In genomic region chr5:172454355-172455086, GRCh38 we compare ENCODE assay signal across 8 cellular contexts. TPM values are rescaled to one million over a fixed set of nuclear protein-coding genes. Genes with fewer than 3 reads are reported as not detected.
DNase-seq lines count a peak whose midpoint lies in the region; ATAC-seq lines count a peak whose summit lies in the region.

TSS of gene SH3PXD2B (minus strand) at chr5:172454525. CDS start at chr5:172454352, 173 bp downstream.

- in situ Hi-C loops in endometrial microvascular endothelial cells (cut with HindIII; ENCODE audit: inconsistent ontology term, low pct_unique_long_range_greater_than_20kb, low sequenced_read_pairs) = loop anchor here (25.0 kb wide), 1 partner anchor 233 kb away; no protein-coding TSS in a partner anchor

- H2BK12ac ChIP-seq in mesenchymal stem cell (ENCODE audit: low read length in 2 of 2) = peak within 1 kb of the TSS; percentile 33 to 84

- H3K9ac ChIP-seq in mesenchymal stem cell (ENCODE audit: low read length) = peak within 1 kb of the TSS; percentile 98

- peak within 1 kb of the TSS in 1 of 2 experiments; percentile 99 for H3K14ac ChIP-seq in mesenchymal stem cell (ENCODE audit: low read length in 2 of 2)

- peak; percentile 76 to 79 for ATAC-seq in stimulated activated naive B cell treated with anti-CD40 and anti-IgM and Interleukin-4, amounts not matched to agents 10 μg/mL and 1 μg/mL and 100 μg/mL, for 72 hours (replicated peaks)
- no peak for ATAC-seq in HG02798 (IDR thresholded peaks at IDR 0.05; ENCODE audit: poor library complexity, unreplicated experiment)

- H2BK5ac ChIP-seq in mesenchymal stem cell (ENCODE audit: low read depth, low read length, poor library complexity, severe bottlenecking) = peak within 1 kb of the TSS; percentile 60

- peak within 1 kb of the TSS; percentile 3 for H2AK5ac ChIP-seq in mesenchymal stem cell (ENCODE audit: low read length, severe bottlenecking)

- peaks cover 30% of the 10 kb centered on the region for H3K4me1 ChIP-seq in mesenchymal stem cell (ENCODE audit: control insufficient read depth, insufficient read depth, low read depth, low read length)

- no peaks in the 10 kb centered on the region for H3K36me3 Mint-ChIP-seq in activated CD4-positive, alpha-beta memory T cell treated with anti-CD3 and anti-CD28 coated beads, Interleukin-2, amount 10 ng/mL, durations not matched to agents 7 days and 5 days (ENCODE audit: low read depth)
- no peaks in the 10 kb centered on the region for H3K36me3 Mint-ChIP-seq in stimulated activated naive B cell treated with anti-CD40 and anti-IgM and Interleukin-4, amounts not matched to agents 10 μg/mL and 1 μg/mL and 100 μg/mL, for 72 hours

- peaks cover 56% of the 10 kb centered on the region for H3K27me3 Mint-ChIP-seq in activated CD4-positive, alpha-beta memory T cell treated with anti-CD3 and anti-CD28 coated beads, Interleukin-2, amount 10 ng/mL, durations not matched to agents 7 days and 5 days
- peaks cover 48 to 59% of the 10 kb centered on the region in 2 donors for H3K27me3 Mint-ChIP-seq in stimulated activated naive B cell treated with anti-CD40 and anti-IgM and Interleukin-4, amounts not matched to agents 10 μg/mL and 1 μg/mL and 100 μg/mL, for 72 hours

- peak within 1 kb of the TSS; percentile 82 for H3K27ac ChIP-seq in mesenchymal stem cell (ENCODE audit: low read length, poor library complexity, severe bottlenecking)

- H3K79me1 ChIP-seq in mesenchymal stem cell (replicated peaks; ENCODE audit: low read length, poor library complexity, severe bottlenecking) = peaks cover 5% of the 10 kb centered on the region

- WGBS in mesenchymal stem cell = 12% methylated on average over 44 of the region's 90 CpGs

- peak within 1 kb of the TSS in 1 of 2 experiments; percentile 84 for H3K23ac ChIP-seq in mesenchymal stem cell (ENCODE audit: low read length in 2 of 2)

- peak within 1 kb of the TSS; percentile 96 for H4K8ac ChIP-seq in mesenchymal stem cell (ENCODE audit: low read length)

- peak within 1 kb of the TSS; percentile 83 for H2BK15ac ChIP-seq in mesenchymal stem cell (ENCODE audit: low read depth, poor library complexity, severe bottlenecking)

- peaks cover 13% of the 10 kb centered on the region for H3K4me1 Mint-ChIP-seq in activated CD4-positive, alpha-beta memory T cell treated with anti-CD3 and anti-CD28 coated beads, Interleukin-2, amount 10 ng/mL, durations not matched to agents 7 days and 5 days
- H3K4me1 Mint-ChIP-seq in stimulated activated naive B cell treated with anti-CD40 and anti-IgM and Interleukin-4, amounts not matched to agents 10 μg/mL and 1 μg/mL and 100 μg/mL, for 72 hours = peaks cover 12 to 15% of the 10 kb centered on the region in 2 donors

- H3K4me2 ChIP-seq in mesenchymal stem cell (ENCODE audit: low read length, poor library complexity, severe bottlenecking) = peak within 1 kb of the TSS; percentile 57

- H3K9me3 Mint-ChIP-seq in activated CD4-positive, alpha-beta memory T cell treated with anti-CD3 and anti-CD28 coated beads, Interleukin-2, amount 10 ng/mL, durations not matched to agents 7 days and 5 days = no peaks in the 10 kb centered on the region
- no peaks in the 10 kb centered on the region for H3K9me3 Mint-ChIP-seq in stimulated activated naive B cell treated with anti-CD40 and anti-IgM and Interleukin-4, amounts not matched to agents 10 μg/mL and 1 μg/mL and 100 μg/mL, for 72 hours

- H3K36me3 ChIP-seq in mesenchymal stem cell (ENCODE audit: control insufficient read depth in 1 of 2, insufficient read depth in 2 of 2, low read depth in 1 of 2, low read length in 2 of 2) = peaks cover 8 to 25% of the 10 kb centered on the region in 2 experiments

- no peaks in the 10 kb centered on the region for H3K9me3 ChIP-seq in mesenchymal stem cell (ENCODE audit: control insufficient read depth, low read length)

- peak; percentile 59 for DNase-seq in NCI-H345 (lab: John Stamatoyannopoulos, UW)
- DNase-seq in NCI-H345 treated with DMSO at 0.1 percent for 48 hours (lab: John Stamatoyannopoulos, UW; ENCODE audit: unreplicated experiment) = no peak
- DNase-seq in NCI-H146 (lab: John Stamatoyannopoulos, UW) = peak; percentile 73
- peak; percentile 36 for DNase-seq in activated CD4-positive, alpha-beta memory T cell treated with anti-CD3 and anti-CD28 coated beads, Interleukin-2, amount 10 ng/mL, durations not matched to agents 7 days and 5 days
- DNase-seq in mesenchymal stem cell = peak; percentile 56
- DNase-seq in stimulated activated naive B cell treated with anti-CD40 and anti-IgM and Interleukin-4, amounts not matched to agents 10 μg/mL and 1 μg/mL and 100 μg/mL, for 72 hours = peak; percentile 19

- H3K4ac ChIP-seq in mesenchymal stem cell (ENCODE audit: low read depth in 1 of 2, low read length in 2 of 2) = peak within 1 kb of the TSS; percentile 84 to 98

- H3K27me3 ChIP-seq in mesenchymal stem cell (ENCODE audit: control insufficient read depth in 1 of 2, insufficient read depth in 1 of 2, low read length in 2 of 2) = no peaks in the 10 kb centered on the region

- POLR2A ChIA-PET in activated CD4-positive, alpha-beta memory T cell treated with anti-CD3 and anti-CD28 coated beads, Interleukin-2, amount 10 ng/mL, durations not matched to agents 7 days and 5 days (lab: Charles Lee) = no interaction called here

- peak within 1 kb of the TSS; percentile 86 for H4K91ac ChIP-seq in mesenchymal stem cell (ENCODE audit: low read length)

- H2BK120ac ChIP-seq in mesenchymal stem cell (ENCODE audit: low read depth, low read length) = peak within 1 kb of the TSS; percentile 74

- H3K18ac ChIP-seq in mesenchymal stem cell (ENCODE audit: low read depth in 1 of 2, low read length in 2 of 2) = peak within 1 kb of the TSS; percentile 89 to 99

- peak within 1 kb of the TSS; percentile 92 to 98 for H3K4me3 ChIP-seq in mesenchymal stem cell (ENCODE audit: insufficient read depth in 1 of 2, low read depth in 1 of 2, low read length in 2 of 2)

- CTCF ChIA-PET in activated CD4-positive, alpha-beta memory T cell treated with anti-CD3 and anti-CD28 coated beads, Interleukin-2, amount 10 ng/mL, durations not matched to agents 7 days and 5 days (lab: Charles Lee) = no interaction called here

- H2AFZ ChIP-seq in mesenchymal stem cell (ENCODE audit: low read depth, low read length) = peak within 1 kb of the TSS; percentile 57

- no peak within 1 kb of the TSS for H3K27ac Mint-ChIP-seq in activated CD4-positive, alpha-beta memory T cell treated with anti-CD3 and anti-CD28 coated beads, Interleukin-2, amount 10 ng/mL, durations not matched to agents 7 days and 5 days
- peak within 1 kb of the TSS; percentile 20 for H3K27ac Mint-ChIP-seq in stimulated activated naive B cell treated with anti-CD40 and anti-IgM and Interleukin-4, amounts not matched to agents 10 μg/mL and 1 μg/mL and 100 μg/mL, for 72 hours

- H3K4me3 Mint-ChIP-seq in activated CD4-positive, alpha-beta memory T cell treated with anti-CD3 and anti-CD28 coated beads, Interleukin-2, amount 10 ng/mL, durations not matched to agents 7 days and 5 days = peak within 1 kb of the TSS; percentile 66
- H3K4me3 Mint-ChIP-seq in stimulated activated naive B cell treated with anti-CD40 and anti-IgM and Interleukin-4, amounts not matched to agents 10 μg/mL and 1 μg/mL and 100 μg/mL, for 72 hours = peak within 1 kb of the TSS; percentile 80 to 81

RNA-seq across cellular contexts. Expression of gene SH3PXD2B, which starts in this region (rescaled TPM):
- total RNA-seq in activated CD4-positive, alpha-beta memory T cell treated with anti-CD3 and anti-CD28 coated beads, Interleukin-2, amount 10 ng/mL, durations not matched to agents 7 days and 5 days = under 1 TPM; 0.25 TPM
- 16.5 TPM for total RNA-seq in endometrial microvascular endothelial cells (ENCODE audit: inconsistent ontology term)
- polyA plus RNA-seq in mesenchymal stem cell (2013, experiment 1 of 2) = 25.7 TPM
- polyA plus RNA-seq in mesenchymal stem cell (2013, experiment 2 of 2) = 23.0 TPM

Comparison
In these comparisons a context has a peak if more than half of its experiments do, and no peak if none do; other contexts are left out.
1. RNA of gene SH3PXD2B (total RNA-seq): 16.5 TPM in endometrial microvascular endothelial cells (single experiment); 0.25 TPM in activated CD4-positive, alpha-beta memory T cell treated with anti-CD3 and anti-CD28 coated beads, Interleukin-2, amount 10 ng/mL, durations not matched to agents 7 days and 5 days; every median in the first group is over 10 times any median in the second.
2. Peak in DNase-seq in activated CD4-positive, alpha-beta memory T cell treated with anti-CD3 and anti-CD28 coated beads, Interleukin-2, amount 10 ng/mL, durations not matched to agents 7 days and 5 days; RNA of the gene not detected or under 1 TPM.